Comparison of ENCODE assay signal across 8 cellular contexts in the genomic region with DNA sequence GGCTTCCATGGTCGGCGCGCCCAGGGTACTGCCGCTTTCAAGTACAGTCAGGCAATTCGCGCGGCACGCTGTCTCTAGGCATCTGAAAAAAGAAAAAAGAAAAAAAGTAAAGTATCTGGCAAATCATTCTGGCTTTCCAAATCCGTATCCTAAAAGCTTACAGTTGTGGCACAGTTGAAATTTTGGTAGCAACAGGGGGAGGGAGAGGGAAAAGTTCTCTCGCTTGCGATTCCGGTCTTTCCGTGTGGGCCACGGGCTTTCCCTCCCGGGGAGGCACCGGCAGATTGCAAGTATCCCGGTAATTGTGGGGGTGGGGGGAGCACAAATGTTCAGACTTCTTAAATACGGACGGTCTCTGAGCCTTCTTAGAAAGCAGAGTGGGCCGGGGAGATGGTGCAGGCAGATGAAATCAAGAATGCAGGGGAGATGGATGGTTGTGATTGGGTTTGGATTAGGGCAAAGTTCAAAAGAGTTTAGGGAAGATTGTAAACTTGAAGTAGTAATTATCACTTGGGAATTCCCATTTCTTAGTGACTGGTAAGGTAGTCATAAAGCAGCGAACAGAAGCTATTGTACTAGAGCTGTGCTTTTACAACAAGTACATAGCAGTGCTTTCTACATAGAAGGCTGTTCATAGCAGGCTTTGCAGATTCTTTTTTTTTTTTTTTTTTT. TPM values are rescaled to one million over a fixed set of nuclear protein-coding genes. Genes with fewer than 3 reads are reported as not detected.
A peak's percentile ranks its signal among the peaks of the same experiment; 100 is the strongest.
DNase-seq lines count a peak whose midpoint lies in the region; ATAC-seq and TF ChIP-seq lines count a peak whose summit lies in the region.

No MANE protein-coding gene starts in this region.

- H3K79me1 ChIP-seq in IMR-90 (ENCODE audit: low read depth in 1 of 2, low read length in 2 of 2) (peaks cover 8 to 42% of the 10 kb centered on the region in 2 experiments), mesendoderm (ENCODE audit: low read length) (peaks cover 5% of the 10 kb centered on the region)

- H3K4me1 ChIP-seq in IMR-90 (ENCODE audit: control insufficient read depth, insufficient read depth, low read length) (0 out of 2 replicates have a peak, but pooled peaks cover 4% of the 10 kb centered on the region), mammary epithelial cell (ENCODE audit: insufficient read depth, low read length) (peaks cover 13% of the 10 kb centered on the region), mesendoderm (ENCODE audit: control insufficient read depth, low read depth, low read length) (no peaks in the 10 kb centered on the region), upper lobe of right lung (no peaks in the 10 kb centered on the region)

- dilution Hi-C loops in IMR-90 (cut with HindIII; ENCODE audit: low sequenced_read_pairs, unreplicated experiment) = no loop called here
- dilution Hi-C loops in mammary epithelial cell (cut with HindIII; ENCODE audit: low sequenced_read_pairs) = loop anchor here (5.0 kb wide), 1 partner anchor 54 kb away; no protein-coding TSS in a partner anchor

- H2AK9ac ChIP-seq in IMR-90 (replicated peaks; ENCODE audit: low read depth, low read length, poor library complexity) = peak overlapping the region; percentile 88

- H2BK120ac ChIP-seq in IMR-90 (ENCODE audit: low read depth, low read length) = peak overlapping the region; percentile 7; the same call in 1 of the 2 replicates
- peak overlapping the region; percentile 1 for H2BK120ac ChIP-seq in mesendoderm (ENCODE audit: low read depth, low read length)

- in situ Hi-C loops in IMR-90 (cut with MboI; ENCODE audit: low sequenced_read_pairs) (loop anchor here (10.0 kb wide), 1 partner anchor 411 kb away; no protein-coding TSS in a partner anchor), mammary epithelial cell (cut with MboI; ENCODE audit: low sequenced_read_pairs in 2 of 2) (loop anchor here (5.0 to 10.0 kb wide), 4 partner anchors 104 to 529 kb away; a partner anchor contains a TSS)

- H2AFZ ChIP-seq in IMR-90 (replicated peaks; ENCODE audit: low read length, poor library complexity) = peak overlapping the region; percentile 87
- no peak overlapping the region for H2AFZ ChIP-seq in mammary epithelial cell (ENCODE audit: low read depth, low read length)

- H3K18ac ChIP-seq in IMR-90 (ENCODE audit: low read depth, low read length) (peak overlapping the region; percentile 57), mesendoderm (ENCODE audit: low read length) (peak overlapping the region; percentile 99)

- TF ChIP-seq RAD21 in IMR-90 (IDR thresholded peaks at IDR 0.05; ENCODE audit: low read length) = no peak

- TF ChIP-seq POLR2A in IMR-90 (IDR thresholded peaks at IDR 0.05; ENCODE audit: low read depth, low read length) = no peak

- H4K5ac ChIP-seq in IMR-90 (ENCODE audit: low read depth, low read length) = no peak overlapping the region; the same call in 1 of the 2 replicates
- H4K5ac ChIP-seq in mesendoderm (ENCODE audit: low read length) = no peak overlapping the region

- H2AK5ac ChIP-seq in IMR-90 (ENCODE audit: low read depth, low read length) (0 out of 2 replicates have a peak overlapping the region, but pooled peaks have one; percentile 1), mesendoderm (ENCODE audit: low read length) (no peak overlapping the region)

- peaks cover 5% of the 10 kb centered on the region for H3K79me2 ChIP-seq in mammary epithelial cell (ENCODE audit: insufficient read depth, low read length)
- peaks cover 36% of the 10 kb centered on the region for H3K79me2 ChIP-seq in mesendoderm (ENCODE audit: control insufficient read depth, insufficient read depth, low read length)

- POLR2A ChIA-PET in IMR-90 (lab: Charles Lee; ENCODE audit: unreplicated experiment) (interaction anchor here (0.7 kb wide), 1 partner anchor 43 kb away, joined by 24 read pairs; no protein-coding TSS in a partner anchor), GM10248 (lab: Yijun Ruan, JAX) (no interaction called here)

- DNase-seq in AG09309 (ENCODE audit: low read depth) (no peak), IMR-90 (peak; percentile 69), mammary epithelial cell (peak; percentile 75), mesendoderm (peak; percentile 40), upper lobe of right lung (no peak), GM10248 (ENCODE audit: extremely low spot score) (no peak), putamen (ENCODE audit: low spot score) (no peak)

- H3K4ac ChIP-seq in IMR-90 (ENCODE audit: low read depth, low read length) (peak overlapping the region; percentile 92), mesendoderm (ENCODE audit: low read depth, low read length) (no peak overlapping the region)

- H3K27ac ChIP-seq in IMR-90 (ENCODE audit: insufficient read depth, low read length) (peak overlapping the region; percentile 65), mammary epithelial cell (ENCODE audit: insufficient read depth, low read depth, low read length) (no peak overlapping the region), mesendoderm (ENCODE audit: low read depth, low read length) (peak overlapping the region; percentile 98), upper lobe of right lung (peak overlapping the region; percentile 85)

- ATAC-seq in IMR-90 (ENCODE audit: low read depth) = no peak
- no peak for ATAC-seq in upper lobe of right lung
- ATAC-seq in HG02642 (IDR thresholded peaks at IDR 0.05; ENCODE audit: poor library complexity, unreplicated experiment) = no peak

- H4K91ac ChIP-seq in IMR-90 (ENCODE audit: insufficient read depth, low read depth, low read length) = peak overlapping the region; percentile 21; the same call in 1 of the 2 replicates

- no peaks in the 10 kb centered on the region for H3K27me3 ChIP-seq in IMR-90 (ENCODE audit: control insufficient read depth, insufficient read depth, low read length)
- H3K27me3 ChIP-seq in mammary epithelial cell (ENCODE audit: insufficient read depth, low read length) = no peaks in the 10 kb centered on the region
- no peaks in the 10 kb centered on the region for H3K27me3 ChIP-seq in mesendoderm (ENCODE audit: insufficient read depth, low read length, poor library complexity)
- H3K27me3 ChIP-seq in upper lobe of right lung = peaks cover 4% of the 10 kb centered on the region

- H3K14ac ChIP-seq in IMR-90 (replicated peaks; ENCODE audit: low read depth, low read length) = peak overlapping the region; percentile 96

- peak overlapping the region; percentile 77 for H3K4me2 ChIP-seq in IMR-90 (ENCODE audit: low read depth, low read length)
- peak overlapping the region; percentile 98 for H3K4me2 ChIP-seq in mammary epithelial cell (ENCODE audit: insufficient read depth, low read depth, low read length)
- peak overlapping the region; percentile 78 for H3K4me2 ChIP-seq in mesendoderm (ENCODE audit: low read length)

- H3K56ac ChIP-seq in IMR-90 (ENCODE audit: extremely low read depth, insufficient read depth, low read length) (peak overlapping the region; percentile 77; the same call in 1 of the 2 replicates), mesendoderm (ENCODE audit: low read length) (peak overlapping the region; percentile 94)

- H2BK5ac ChIP-seq in IMR-90 (ENCODE audit: low read depth, low read length, poor library complexity, severe bottlenecking) (peak overlapping the region; percentile 63), mesendoderm (ENCODE audit: low read length) (no peak overlapping the region)

- no peaks in the 10 kb centered on the region; the same call in 1 of the 2 replicates for H3K9me1 ChIP-seq in IMR-90 (ENCODE audit: insufficient read depth, low read length)

- intact Hi-C loops in IMR-90 (cut with micrococcal nuclease) (loop anchor here (5.0 to 10.0 kb wide), 2 partner anchors 104 to 321 kb away; a partner anchor contains a TSS), mammary epithelial cell (cut with micrococcal nuclease) (no loop called here), upper lobe of right lung (cut with DNase I) (loop anchor here (5.0 kb wide), 1 partner anchor 169 kb away; no protein-coding TSS in a partner anchor)

- H3K36me3 ChIP-seq in IMR-90 (ENCODE audit: control insufficient read depth, insufficient read depth, low read length) = no peaks in the 10 kb centered on the region; the same call in 1 of the 2 replicates
- H3K36me3 ChIP-seq in mammary epithelial cell (ENCODE audit: insufficient read depth, low read length) = no peaks in the 10 kb centered on the region
- no peaks in the 10 kb centered on the region for H3K36me3 ChIP-seq in mesendoderm (ENCODE audit: control insufficient read depth, insufficient read depth, low read length)
- H3K36me3 ChIP-seq in upper lobe of right lung = peaks cover 19% of the 10 kb centered on the region

- TF ChIP-seq CTCF in AG09309 (IDR thresholded peaks at IDR 0.05; ENCODE audit: control insufficient read depth, insufficient read depth, low read depth, low read length, missing control alignments) (no peak), IMR-90 (conservative IDR thresholded peaks at IDR 0.05; ENCODE audit: low read depth, low read length) (no peak), mammary epithelial cell (conservative IDR thresholded peaks at IDR 0.05 in 1 of 2, IDR thresholded peaks at IDR 0.05 in 1 of 2; ENCODE audit: extremely low read depth in 1 of 2, insufficient read depth in 1 of 2, low read depth in 1 of 2, low read length in 2 of 2) (no peak), upper lobe of right lung (IDR thresholded peaks at IDR 0.05) (no peak), GM10248 (IDR thresholded peaks at IDR 0.05; ENCODE audit: control extremely low read depth, extremely low read depth, low read depth, missing control alignments) (no peak)

- H4K8ac ChIP-seq in IMR-90 (ENCODE audit: low read depth in 2 of 2, low read length in 2 of 2) (peak overlapping the region in 1 of 2 experiments; percentile 81; a peak in 2 of 4 replicates), mesendoderm (ENCODE audit: low read depth, low read length) (no peak overlapping the region)

- peak overlapping the region; percentile 75 for H3K9ac ChIP-seq in IMR-90 (ENCODE audit: low read depth, low read length)
- H3K9ac ChIP-seq in mammary epithelial cell (ENCODE audit: insufficient read depth, low read length) = no peak overlapping the region
- peak overlapping the region; percentile 81 for H3K9ac ChIP-seq in mesendoderm (ENCODE audit: low read length)

- H2BK15ac ChIP-seq in IMR-90 (ENCODE audit: low read depth, low read length) (no peak overlapping the region; the same call in 2 of the 3 replicates), mesendoderm (replicated peaks; ENCODE audit: low read depth) (no peak overlapping the region)

- H3K23ac ChIP-seq in IMR-90 (ENCODE audit: low read depth, low read length) (peak overlapping the region; percentile 96), mesendoderm (ENCODE audit: low read length) (peak overlapping the region; percentile 16)

- CTCF ChIA-PET in IMR-90 (lab: Yijun Ruan, JAX) = interaction anchor here (0.6 to 0.8 kb wide), 8 partner anchors 15 to 515 kb away, joined by 3 to 5 read pairs (median 3); no protein-coding TSS in a partner anchor
- CTCF ChIA-PET in mammary epithelial cell (lab: Charles Lee; ENCODE audit: low non-redundant PET) = no interaction called here
- CTCF ChIA-PET in GM10248 (lab: Yijun Ruan, JAX) = interaction anchor here (0.9 to 7.8 kb wide), 11 partner anchors 9 to 586 kb away, joined by 3 to 123 read pairs (median 5); no protein-coding TSS in a partner anchor

- 13% methylated on average over 10 of the region's 21 CpGs; no CpG with 5 or more reads in 1 of the 2 experiments for WGBS in IMR-90 (ENCODE audit: extremely low coverage in 2 of 2, insufficient read length in 1 of 2), 2 experiments
- 77% methylated on average over 20 of the region's 21 CpGs for WGBS in mammary epithelial cell (ENCODE audit: low coverage, missing lambda C conversion rate)
- no CpG with 5 or more reads among the region's 21 CpGs for WGBS in mesendoderm (ENCODE audit: extremely low coverage, insufficient coverage, low lambda C conversion rate)

- H3K4me3 ChIP-seq in AG09309 (ENCODE audit: control insufficient read depth, low read depth, low read length) (peak overlapping the region; percentile 83), IMR-90 (ENCODE audit: insufficient read depth, low read depth, low read length) (peak overlapping the region; percentile 76), mammary epithelial cell (replicated peaks in 1 of 3; ENCODE audit: insufficient read depth in 1 of 3, low read depth in 2 of 3, low read length in 3 of 3) (no peak overlapping the region), mesendoderm (ENCODE audit: low read length) (peak overlapping the region; percentile 82), upper lobe of right lung (peak overlapping the region; percentile 99)

- BruUV-seq in IMR-90 (replicated peaks; lab: Mats Ljungman, UMichigan) (no TSS peak), mammary epithelial cell (replicated peaks; lab: Mats Ljungman, UMichigan) (no TSS peak)

- H4K20me1 ChIP-seq in IMR-90 (ENCODE audit: insufficient read depth, low read length) (peaks cover 18% of the 10 kb centered on the region; the same call in 1 of the 2 replicates), mammary epithelial cell (ENCODE audit: insufficient read depth, low read length) (no peaks in the 10 kb centered on the region)

- H3K9me3 ChIP-seq in IMR-90 (ENCODE audit: control insufficient read depth, insufficient read depth, low read length) (no peaks in the 10 kb centered on the region), mammary epithelial cell (replicated peaks; ENCODE audit: insufficient read depth, low read length) (no peaks in the 10 kb centered on the region), upper lobe of right lung (no peaks in the 10 kb centered on the region)

- 0 out of 2 replicates have a peak overlapping the region, but pooled peaks have one; percentile 5 for H2BK20ac ChIP-seq in IMR-90 (ENCODE audit: low read depth, low read length)

RNA-seq across cellular contexts. Expression of a gene that starts 1.2 kb away (rescaled TPM):
- total RNA-seq in IMR-90 (2012; rRNA removed) (12.0 and 19.4 TPM in 2 replicates), mammary epithelial cell (10 to 100 TPM; 19.4 to 27.0 TPM), upper lobe of right lung (23.8 TPM)
- polyA plus RNA-seq in IMR-90 (2012; rRNA removed) (12.4 and 13.5 TPM in 2 replicates), mammary epithelial cell (8.9 TPM)
- polyA plus RNA-seq in IMR-90 (2012; cell fraction: cytosol; rRNA removed) = 8.8 and 13.5 TPM in 2 replicates
- 17.3 and 33.3 TPM in 2 replicates for polyA plus RNA-seq in IMR-90 (2012; cell fraction: nucleus; rRNA removed; ENCODE audit: low replicate concordance)
- 1.4 TPM for polyA minus RNA-seq in mammary epithelial cell
- polyA plus RNA-seq in mesendoderm (2013, experiment 1 of 2) = 41.4 TPM
- polyA plus RNA-seq in mesendoderm (2013, experiment 2 of 2) = 39.4 TPM

Comparison
In these comparisons a context has a peak if more than half of its experiments do, and no peak if none do; other contexts are left out.
1. DNase-seq: peak in IMR-90 (single experiment), mammary epithelial cell (single experiment) and mesendoderm (single experiment); none in AG09309 (single experiment), upper lobe of right lung (single experiment), GM10248 (single experiment) and putamen (single experiment).
2. H3K4me3 ChIP-seq: peak in AG09309 (single experiment), IMR-90 (single experiment), mesendoderm (single experiment) and upper lobe of right lung (single experiment); none in mammary epithelial cell (0 of 3).
3. Peak in every context shown above with its lines, with median percentiles within 50 percentile points of each other: H3K4me2 ChIP-seq.